14 cellular contexts compared by ENCODE assay signal in genomic region chr15:77720617-77721016, GRCh38.
"Had no signal": no experiment of that assay in that cellular context is flagged by ENCODE, and none has a peak within 500 bp of the region (broad histone marks: within the 10 kb centered on the region; RNA-seq: fewer than 3 reads in every experiment).

No MANE protein-coding gene starts in this region.

- H3K27ac Mint-ChIP-seq: activated B cell treated with CpG ODN at 0.5 μM for 24 hours; activated CD4-positive, alpha-beta T cell treated with anti-CD3 and anti-CD28 coated beads, Interleukin-2, amount 10 ng/mL, durations not matched to agents 7 days and 5 days; activated naive CD4-positive, alpha-beta T cell treated with anti-CD3 and anti-CD28 coated beads, Interleukin-2, amount 50 U/mL, for 24 hours; naive thymus-derived CD8-positive, alpha-beta T cell had no signal

- H3K27ac ChIP-seq: breast epithelium, esophagus muscularis mucosa, prostate gland, transverse colon had no signal

- H3K4me3 ChIP-seq: breast epithelium, esophagus muscularis mucosa, prostate gland, transverse colon had no signal

- H3K4me3 Mint-ChIP-seq: activated B cell treated with CpG ODN at 0.5 μM for 24 hours; activated CD4-positive, alpha-beta T cell treated with anti-CD3 and anti-CD28 coated beads, Interleukin-2, amount 10 ng/mL, durations not matched to agents 7 days and 5 days; activated naive CD4-positive, alpha-beta T cell treated with anti-CD3 and anti-CD28 coated beads, Interleukin-2, amount 50 U/mL, for 24 hours; immature natural killer cell; naive thymus-derived CD8-positive, alpha-beta T cell had no signal

- H3K4me1 ChIP-seq: breast epithelium, esophagus muscularis mucosa, prostate gland, transverse colon had no signal

- H3K9me3 Mint-ChIP-seq: activated B cell treated with CpG ODN at 0.5 μM for 24 hours; activated CD4-positive, alpha-beta T cell treated with anti-CD3 and anti-CD28 coated beads, Interleukin-2, amount 10 ng/mL, durations not matched to agents 7 days and 5 days; activated naive CD4-positive, alpha-beta T cell treated with anti-CD3 and anti-CD28 coated beads, Interleukin-2, amount 50 U/mL, for 24 hours; naive thymus-derived CD8-positive, alpha-beta T cell had no signal

- H3K9me3 ChIP-seq: breast epithelium, esophagus muscularis mucosa, prostate gland, transverse colon had no signal

- H3K4me1 Mint-ChIP-seq: activated B cell treated with CpG ODN at 0.5 μM for 24 hours; activated CD4-positive, alpha-beta T cell treated with anti-CD3 and anti-CD28 coated beads, Interleukin-2, amount 10 ng/mL, durations not matched to agents 7 days and 5 days; activated naive CD4-positive, alpha-beta T cell treated with anti-CD3 and anti-CD28 coated beads, Interleukin-2, amount 50 U/mL, for 24 hours; immature natural killer cell had no signal

- H3K36me3 ChIP-seq: breast epithelium, esophagus muscularis mucosa, prostate gland, transverse colon had no signal

- DNase-seq: activated B cell treated with CpG ODN at 0.5 μM for 24 hours; activated CD4-positive, alpha-beta T cell treated with anti-CD3 and anti-CD28 coated beads, Interleukin-2, amount 10 ng/mL, durations not matched to agents 7 days and 5 days; activated CD8-positive, alpha-beta memory T cell treated with anti-CD3 and anti-CD28 coated beads for 24 hours; anterior cingulate cortex; immature natural killer cell; naive thymus-derived CD8-positive, alpha-beta T cell; stimulated activated CD4-positive, alpha-beta T cell treated with anti-CD3 and anti-CD28 coated beads, Interleukin-2, amount 100 ng/mL, for 24 hours; stimulated activated naive CD4-positive, alpha-beta T cell; substantia nigra; transverse colon had no signal

- H3K36me3 Mint-ChIP-seq: activated naive CD4-positive, alpha-beta T cell treated with anti-CD3 and anti-CD28 coated beads, Interleukin-2, amount 50 U/mL, for 24 hours; immature natural killer cell; naive thymus-derived CD8-positive, alpha-beta T cell had no signal
